9 cellular contexts compared by ENCODE assay signal in genomic region chr12:53220857-53221202, GRCh38. TPM values are rescaled to one million over a fixed set of nuclear protein-coding genes. Genes with fewer than 3 reads are reported as not detected.
DNase-seq lines count a peak whose midpoint lies in the region; ATAC-seq, FAIRE-seq and TF ChIP-seq lines count a peak whose summit lies in the region.
"Had no signal": no experiment of that assay in that cellular context is flagged by ENCODE, and none has a peak within 500 bp of the region (broad histone marks: within the 10 kb centered on the region; RNA-seq: fewer than 3 reads in every experiment).

No MANE protein-coding gene starts in this region.

- ATAC-seq in HG02973 (IDR thresholded peaks at IDR 0.05; ENCODE audit: unreplicated experiment) (peak; percentile 40), WTC11 (peak; percentile 38)

- H3K27ac Mint-ChIP-seq in WTC11: peak overlapping the region; percentile 98
- H3K27ac Mint-ChIP-seq in immature natural killer cell: peak overlapping the region; percentile 88 to 97 (median 92)

- H3K27me3 Mint-ChIP-seq in WTC11 (ENCODE audit: low read depth): peaks cover 7% of the 10 kb centered on the region; the same call in 1 of the 2 replicates
- H3K27me3 Mint-ChIP-seq in immature natural killer cell (ENCODE audit: low read depth in 3 of 3): peaks cover 11 to 24% (median 12%) of the 10 kb centered on the region in 3 donors

- peak overlapping the region; percentile 80 to 99 (median 94) for H3K27ac ChIP-seq in skin epidermis

- DNase-seq in DMS153 (lab: John Stamatoyannopoulos, UW) (peak; percentile 22), DMS153 treated with DMSO at 0.1 percent for 48 hours (lab: John Stamatoyannopoulos, UW; ENCODE audit: unreplicated experiment) (no peak), NCI-H2227 (lab: John Stamatoyannopoulos, UW; ENCODE audit: unreplicated experiment) (peak; percentile 89), WTC11 (ENCODE audit: low spot score) (peak; percentile 94), bronchial epithelial cell (ENCODE audit: low read depth) (peak; percentile 73), immature natural killer cell (peak; percentile 68 to 71 (median 70))

- H3K9me3 Mint-ChIP-seq in WTC11 (no peaks in the 10 kb centered on the region), immature natural killer cell (no peaks in the 10 kb centered on the region)

- CTCF ChIA-PET in WTC11 (lab: Charles Lee): interaction anchor here (0.6 to 2.7 kb wide), 18 partner anchors 8 to 200 kb away, joined by 3 to 15 read pairs (median 7); partner anchors contain the start of genes ESPL1, PFDN5 and SP1

- TF ChIP-seq CTCF in WTC11 (IDR thresholded peaks at IDR 0.05) (no peak), bronchial epithelial cell (IDR thresholded peaks at IDR 0.05; ENCODE audit: insufficient read depth, low read length, severe bottlenecking) (no peak)

- no peaks in the 10 kb centered on the region for H3K36me3 Mint-ChIP-seq in WTC11
- H3K36me3 Mint-ChIP-seq in immature natural killer cell: no peaks in the 10 kb centered on the region

- H3K4me3 ChIP-seq in bronchial epithelial cell (ENCODE audit: low read depth, low read length): peak overlapping the region; percentile 50
- peak overlapping the region; percentile 63 to 87 (median 69) for H3K4me3 ChIP-seq in skin epidermis

- H3K4me1 Mint-ChIP-seq in WTC11: peaks cover 75% of the 10 kb centered on the region
- H3K4me1 Mint-ChIP-seq in immature natural killer cell: peaks cover 73 to 80% of the 10 kb centered on the region in 2 donors

- no peaks in the 10 kb centered on the region for H3K27me3 ChIP-seq in bronchial epithelial cell (ENCODE audit: control insufficient read depth, insufficient read depth, low read length)

- POLR2A ChIA-PET in WTC11 (lab: Charles Lee): interaction anchor here (0.9 to 2.4 kb wide), 5 partner anchors 10 to 41 kb away, joined by 3 to 7 read pairs (median 6); partner anchors contain the start of genes CSAD and ZNF740

- H3K36me3 ChIP-seq in bronchial epithelial cell (ENCODE audit: control insufficient read depth, insufficient read depth, low read length): peaks cover 20% of the 10 kb centered on the region

- no peak for FAIRE-seq in bronchial epithelial cell (lab: Jason Lieb, UNC)
- FAIRE-seq: A204.1 had no signal

- H3K4me3 Mint-ChIP-seq in WTC11 (peak overlapping the region; percentile 90), immature natural killer cell (peak overlapping the region; percentile 89 to 97 (median 93))

TF ChIP-seq in WTC11, 78 proteins besides CTCF, POLR2A, EP300 and RAD21 (continues in another document):
- TF ChIP-seq FOXP4 (CRISPR knock-in tag; IDR thresholded peaks at IDR 0.05) (no peak), CREB1 (CRISPR knock-in tag; IDR thresholded peaks at IDR 0.05) (no peak), ELF4 (CRISPR knock-in tag; IDR thresholded peaks at IDR 0.05; ENCODE audit: low read depth) (no peak), MXD4 (CRISPR knock-in tag; IDR thresholded peaks at IDR 0.05; ENCODE audit: borderline replicate concordance) (no peak), ETV6 (CRISPR knock-in tag; IDR thresholded peaks at IDR 0.05) (no peak), SP1 (CRISPR knock-in tag; conservative IDR thresholded peaks at IDR 0.05) (peak; percentile 56; the same call in 1 of the 2 replicates), USF2 (CRISPR knock-in tag; IDR thresholded peaks at IDR 0.05) (no peak; the same call in 1 of the 2 replicates), JAZF1 (CRISPR knock-in tag; IDR thresholded peaks at IDR 0.05) (no peak), MLX (CRISPR knock-in tag; IDR thresholded peaks at IDR 0.05) (no peak), MAX (CRISPR knock-in tag; IDR thresholded peaks at IDR 0.05) (peak; percentile 58; the same call in 1 of the 2 replicates), ZBTB43 (CRISPR knock-in tag; IDR thresholded peaks at IDR 0.05) (0 out of 2 replicates have a peak, but pooled peaks have one; percentile 8), SMAD3 (CRISPR knock-in tag; IDR thresholded peaks at IDR 0.05; ENCODE audit: borderline replicate concordance) (no peak), JUN (CRISPR knock-in tag; IDR thresholded peaks at IDR 0.05) (no peak), ZNF219 (CRISPR knock-in tag; IDR thresholded peaks at IDR 0.05; ENCODE audit: borderline replicate concordance) (peak; percentile 43; the same call in 1 of the 2 replicates), ERG (CRISPR knock-in tag; IDR thresholded peaks at IDR 0.05) (no peak)

RNA-seq across cellular contexts. Expression of gene RARG, which starts 11.2 kb away (rescaled TPM):
- total RNA-seq in WTC11 (2021): 68.1 to 77.2 TPM (median 69.7 TPM) in 3 replicates
- 24.7 and 74.6 TPM in 2 replicates for total RNA-seq in bronchial epithelial cell
- 10 to 100 TPM in 1 of 3 donors, 1 to 10 TPM in 2; 2.9 to 10.1 (median 4.7) TPM for polyA plus RNA-seq in immature natural killer cell

RNA-seq across cellular contexts. Expression of gene ITGB7, which starts 13.8 kb away (rescaled TPM):
- 0.90 to 1.4 TPM (median 1.1 TPM) in 3 replicates for total RNA-seq in WTC11 (2021)
- 8.4 and 15.7 TPM in 2 replicates for total RNA-seq in bronchial epithelial cell
- 100 to 1,000 TPM; 289 to 390 (median 389) TPM for polyA plus RNA-seq in immature natural killer cell

RNA-seq across cellular contexts. Expression of gene CSAD, which starts 40.1 kb away (rescaled TPM):
- total RNA-seq in WTC11 (2021): 11.5 to 12.6 TPM (median 12.3 TPM) in 3 replicates
- total RNA-seq in bronchial epithelial cell: 6.6 and 11.1 TPM in 2 replicates
- 1 to 10 TPM in 2 of 3 donors, under 1 TPM in 1; 0.85 to 3.8 (median 2.6) TPM for polyA plus RNA-seq in immature natural killer cell

RNA-seq across cellular contexts. Expression of gene ZNF740, which starts 40.3 kb away (rescaled TPM):
- total RNA-seq in WTC11 (2021) (26.6 to 36.6 TPM (median 36.1 TPM) in 3 replicates), bronchial epithelial cell (15.2 and 16.6 TPM in 2 replicates)
- 1 to 10 TPM; 2.0 to 5.1 (median 2.6) TPM for polyA plus RNA-seq in immature natural killer cell

RNA-seq across cellular contexts. Expression of gene ESPL1, which starts 47.3 kb away (rescaled TPM):
- 41.5 to 61.4 TPM (median 48.5 TPM) in 3 replicates for total RNA-seq in WTC11 (2021)
- total RNA-seq in bronchial epithelial cell: 0.26 and 1.4 TPM in 2 replicates
- polyA plus RNA-seq in immature natural killer cell: under 1 TPM in 1 of 3 donors, not detected in 2; 0.53 TPM
